8 cellular contexts compared by ENCODE assay signal in genomic region chr18:74598350-74599001, GRCh38. TPM values are rescaled to one million over a fixed set of nuclear protein-coding genes. Genes with fewer than 3 reads are reported as not detected.
A peak's percentile ranks its signal among the peaks of the same experiment; 100 is the strongest.
DNase-seq lines count a peak whose midpoint lies in the region; ATAC-seq, FAIRE-seq and TF ChIP-seq lines count a peak whose summit lies in the region.

No MANE protein-coding gene starts in this region.

- H3K9me3 ChIP-seq in prostate gland = no peaks in the 10 kb centered on the region

- H3K4me3 ChIP-seq in prostate gland = peak overlapping the region; percentile 92 to 99
- H3K4me3 ChIP-seq in urinary bladder (ENCODE audit: low read depth, low read length) = peak overlapping the region; percentile 68

- TF ChIP-seq CTCF in prostate gland (IDR thresholded peaks at IDR 0.05) = no peak

- no peak for TF ChIP-seq POLR2A in prostate gland (IDR thresholded peaks at IDR 0.05)

- CTCF ChIA-PET in activated naive CD4-positive, alpha-beta T cell treated with anti-CD3 and anti-CD28 coated beads, Interleukin-2, amount 10 ng/mL, durations not matched to agents 7 days and 5 days (lab: Charles Lee) = interaction anchor here (0.7 to 1.1 kb wide), 2 partner anchors 11 to 38 kb away, joined by 3 read pairs; no protein-coding TSS in a partner anchor

- H3K36me3 Mint-ChIP-seq in activated naive CD4-positive, alpha-beta T cell treated with anti-CD3 and anti-CD28 coated beads, Interleukin-2, amount 10 ng/mL, durations not matched to agents 7 days and 5 days = peaks cover 36% of the 10 kb centered on the region

- DNase-seq in DMS53 treated with DMSO at 0.1 percent for 48 hours (lab: John Stamatoyannopoulos, UW; ENCODE audit: unreplicated experiment) (peak; percentile 38), HTR-8/SVneo (ENCODE audit: insufficient read length, low spot score) (peak; percentile 22), SHP77 treated with DMSO at 0.1 percent for 48 hours (lab: John Stamatoyannopoulos, UW) (peak; percentile 61), cardiac septum (ENCODE audit: low spot score) (peak; percentile 81), prostate gland (ENCODE audit: low spot score) (peak; percentile 15)
- peak; percentile 80 for DNase-seq in activated naive CD4-positive, alpha-beta T cell treated with anti-CD3 and anti-CD28 coated beads, Interleukin-2, amount 10 ng/mL, durations not matched to agents 7 days and 5 days

- peaks cover 43% of the 10 kb centered on the region for H3K4me1 Mint-ChIP-seq in activated naive CD4-positive, alpha-beta T cell treated with anti-CD3 and anti-CD28 coated beads, Interleukin-2, amount 10 ng/mL, durations not matched to agents 7 days and 5 days

- ATAC-seq in GM21367 (IDR thresholded peaks at IDR 0.05; ENCODE audit: unreplicated experiment) = peak; percentile 51

- peaks cover 10% of the 10 kb centered on the region for H3K9me3 Mint-ChIP-seq in activated naive CD4-positive, alpha-beta T cell treated with anti-CD3 and anti-CD28 coated beads, Interleukin-2, amount 10 ng/mL, durations not matched to agents 7 days and 5 days

- no peaks in the 10 kb centered on the region for H3K27me3 ChIP-seq in prostate gland (replicated peaks; ENCODE audit: insufficient read depth)

- H3K4me1 ChIP-seq in prostate gland (replicated peaks) = no peaks in the 10 kb centered on the region
- H3K4me1 ChIP-seq in urinary bladder (ENCODE audit: insufficient read depth) = no peaks in the 10 kb centered on the region

- H3K27ac Mint-ChIP-seq in activated naive CD4-positive, alpha-beta T cell treated with anti-CD3 and anti-CD28 coated beads, Interleukin-2, amount 10 ng/mL, durations not matched to agents 7 days and 5 days = peak overlapping the region; percentile 97

- peak overlapping the region; percentile 98 to 99 for H3K27ac ChIP-seq in prostate gland
- H3K27ac ChIP-seq in urinary bladder (ENCODE audit: low read depth) = peak overlapping the region; percentile 87

- WGBS in prostate gland = under 1% methylated on average over 44 of the region's 44 CpGs
- WGBS in urinary bladder = under 1% methylated on average over 44 of the region's 44 CpGs

- intact Hi-C loops in cardiac septum (cut with DNase I) = no loop called here
- intact Hi-C loops in prostate gland (cut with DNase I) = loop anchor here (5.0 kb wide), 1 partner anchor 101 kb away; the partner anchor contains the start of gene CNDP2

- FAIRE-seq in HTR-8/SVneo (lab: Jason Lieb, UNC) = no peak

- no peaks in the 10 kb centered on the region for H3K27me3 Mint-ChIP-seq in activated naive CD4-positive, alpha-beta T cell treated with anti-CD3 and anti-CD28 coated beads, Interleukin-2, amount 10 ng/mL, durations not matched to agents 7 days and 5 days

- H3K4me3 Mint-ChIP-seq in activated naive CD4-positive, alpha-beta T cell treated with anti-CD3 and anti-CD28 coated beads, Interleukin-2, amount 10 ng/mL, durations not matched to agents 7 days and 5 days = peak overlapping the region; percentile 92

- H3K36me3 ChIP-seq in prostate gland (no peaks in the 10 kb centered on the region), urinary bladder (ENCODE audit: insufficient read depth) (no peaks in the 10 kb centered on the region)

RNA-seq across cellular contexts. Expression of gene ZNF407, which starts 0.8 kb away (rescaled TPM):
- total RNA-seq in cardiac septum (14.1 TPM), prostate gland (10 to 100 TPM; 11.7 to 22.2 TPM), urinary bladder (40.8 TPM)
- 5.9 TPM for polyA plus RNA-seq in urinary bladder

Comparison
In these comparisons a context has a peak if more than half of its experiments do, and no peak if none do; other contexts are left out.
1. Peak in every context shown above with its lines: DNase-seq, ATAC-seq, H3K4me3 ChIP-seq and H3K27ac ChIP-seq.
2. DNase-seq: peak in every context shown above with its lines; median percentile 81 in cardiac septum; 80 in activated naive CD4-positive, alpha-beta T cell treated with anti-CD3 and anti-CD28 coated beads, Interleukin-2, amount 10 ng/mL, durations not matched to agents 7 days and 5 days; 61 in SHP77 treated with DMSO at 0.1 percent for 48 hours; 38 in DMS53 treated with DMSO at 0.1 percent for 48 hours; 22 in HTR-8/SVneo; 15 in prostate gland.